Comparison of ENCODE assay signal across 8 cellular contexts in the genomic region with DNA sequence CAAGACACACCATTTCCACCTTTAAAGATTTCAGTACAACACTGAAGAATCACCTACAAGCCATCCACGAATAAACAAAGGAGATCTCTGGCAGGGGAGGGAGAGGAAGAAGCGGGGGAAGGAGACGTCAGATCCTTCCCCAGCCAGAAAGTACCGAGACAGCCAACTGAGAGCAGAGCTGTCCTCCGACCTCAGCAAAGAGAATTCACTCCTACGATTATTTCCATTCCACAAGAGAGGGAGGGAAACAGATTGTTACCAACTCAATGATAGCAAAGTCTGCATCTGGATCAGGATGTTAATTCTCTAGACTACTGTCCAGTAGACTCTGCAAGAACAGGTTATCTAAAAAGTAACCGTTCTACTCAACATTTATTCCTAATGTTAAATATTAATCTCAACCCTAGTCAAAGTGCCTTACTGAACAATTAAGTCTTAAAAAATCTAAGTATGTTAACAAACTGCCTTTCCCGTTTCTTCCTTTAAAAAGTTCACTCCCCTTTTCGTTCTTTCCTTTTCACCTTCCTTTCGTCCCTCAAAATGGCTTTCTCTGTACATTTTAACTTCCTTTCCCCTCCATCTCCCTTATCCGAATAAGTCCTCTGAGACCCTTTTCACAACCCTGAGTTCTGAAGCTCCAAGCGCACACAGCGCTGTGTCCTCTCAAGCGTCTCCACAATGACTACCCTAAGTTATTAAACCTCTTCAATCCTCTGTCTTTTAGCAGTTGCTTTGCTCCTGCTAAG. TPM values are rescaled to one million over a fixed set of nuclear protein-coding genes. Genes with fewer than 3 reads are reported as not detected.
DNase-seq lines count a peak whose midpoint lies in the region; ATAC-seq, FAIRE-seq and TF ChIP-seq lines count a peak whose summit lies in the region.

No MANE protein-coding gene starts in this region.

- H3K27me3 Mint-ChIP-seq in dendritic cell treated with granulocyte-macrophage colony-stimulating factor and Interleukin-4, amounts not matched to agents 40 ng/mL and 50 ng/mL, for 4 days, result no peaks in the 10 kb centered on the region

- peak overlapping the region; percentile 89 for H3K4me3 ChIP-seq in mesodermal cell (ENCODE audit: extremely low read depth, insufficient read depth, low read length, poor library complexity, severe bottlenecking)

- peaks cover 10% of the 10 kb centered on the region for H3K4me1 ChIP-seq in mesodermal cell (ENCODE audit: control insufficient read depth, insufficient read depth, low read length, poor library complexity, severe bottlenecking)

- peak overlapping the region; percentile 99 for H3K27ac ChIP-seq in mesodermal cell (ENCODE audit: low read depth, low read length, severe bottlenecking)

- H3K9me3 ChIP-seq in mesodermal cell (ENCODE audit: control insufficient read depth, low read length), result no peaks in the 10 kb centered on the region

- peaks cover 63% of the 10 kb centered on the region for H3K36me3 Mint-ChIP-seq in dendritic cell treated with granulocyte-macrophage colony-stimulating factor and Interleukin-4, amounts not matched to agents 40 ng/mL and 50 ng/mL, for 4 days (ENCODE audit: low read depth)

- H3K4me3 Mint-ChIP-seq in dendritic cell treated with granulocyte-macrophage colony-stimulating factor and Interleukin-4, amounts not matched to agents 40 ng/mL and 50 ng/mL, for 4 days, result peak overlapping the region; percentile 100

- WGBS in mesodermal cell (ENCODE audit: insufficient coverage in 2 of 2), 2 experiments, result 0 to 2% methylated on average over 8 to 10 of the region's 14 CpGs

- TF ChIP-seq CTCF in D721Med (IDR thresholded peaks at IDR 0.05; ENCODE audit: insufficient read depth, missing control alignments), result no peak

- peak overlapping the region; percentile 95 for H3K27ac Mint-ChIP-seq in dendritic cell treated with granulocyte-macrophage colony-stimulating factor and Interleukin-4, amounts not matched to agents 40 ng/mL and 50 ng/mL, for 4 days

- FAIRE-seq in D721Med (lab: Jason Lieb, UNC), result peak; percentile 25

- no peaks in the 10 kb centered on the region for H3K9me3 Mint-ChIP-seq in dendritic cell treated with granulocyte-macrophage colony-stimulating factor and Interleukin-4, amounts not matched to agents 40 ng/mL and 50 ng/mL, for 4 days

- intact Hi-C loops in dendritic cell treated with granulocyte-macrophage colony-stimulating factor and Interleukin-4, amounts not matched to agents 40 ng/mL and 50 ng/mL, for 4 days (cut with micrococcal nuclease), result loop anchor here (2.0 kb wide), 1 partner anchor 17 kb away; no protein-coding TSS in a partner anchor
- intact Hi-C loops in posterior cingulate gyrus (cut with DNase I), result loop anchor here (5.0 to 10.0 kb wide), 2 partner anchors 105 to 153 kb away; a partner anchor contains a TSS

- DNase-seq in D721Med (ENCODE audit: insufficient read length, low spot score) (no peak), M059J (ENCODE audit: low read depth) (peak; percentile 66), posterior cingulate gyrus (no peak)
- DNase-seq in activated CD4-positive, CD25-positive, alpha-beta regulatory T cell treated with anti-CD3 and anti-CD28 coated beads, Interleukin-2, amount 50 U/mL, for 72 hours, result peak; percentile 40
- DNase-seq in stimulated activated CD8-positive, alpha-beta memory T cell treated with anti-CD3 and anti-CD28 coated beads, Interleukin-2, amount 100 ng/mL, for 1 hour (ENCODE audit: low read depth in 2 of 2), result peak; percentile 20 to 39

- ATAC-seq in GM21423 (IDR thresholded peaks at IDR 0.05; ENCODE audit: unreplicated experiment), result peak; percentile 16

- H3K4me1 Mint-ChIP-seq in dendritic cell treated with granulocyte-macrophage colony-stimulating factor and Interleukin-4, amounts not matched to agents 40 ng/mL and 50 ng/mL, for 4 days (ENCODE audit: low read depth), result peaks cover 22% of the 10 kb centered on the region

- peaks cover 32% of the 10 kb centered on the region for H3K36me3 ChIP-seq in mesodermal cell (ENCODE audit: control insufficient read depth, insufficient read depth, low read length)

RNA-seq across cellular contexts. Expression of a gene that starts 1.4 kb away (rescaled TPM):
- 16.9 and 27.1 TPM in 2 replicates for total RNA-seq in M059J (2014; rRNA removed; shearing (Covaris generic))
- 45.0 TPM for polyA plus RNA-seq in mesodermal cell (2013, experiment 1 of 2)
- polyA plus RNA-seq in mesodermal cell (2013, experiment 2 of 2), result 48.0 TPM

Comparison
In these comparisons a context has a peak if more than half of its experiments do, and no peak if none do; other contexts are left out.
1. DNase-seq: peak in M059J (single experiment), activated CD4-positive, CD25-positive, alpha-beta regulatory T cell treated with anti-CD3 and anti-CD28 coated beads, Interleukin-2, amount 50 U/mL, for 72 hours (single experiment) and stimulated activated CD8-positive, alpha-beta memory T cell treated with anti-CD3 and anti-CD28 coated beads, Interleukin-2, amount 100 ng/mL, for 1 hour (2 of 2); none in D721Med (single experiment) and posterior cingulate gyrus (0 of 10).